ENCODE assay signal across 1 cellular context in the genomic region with DNA sequence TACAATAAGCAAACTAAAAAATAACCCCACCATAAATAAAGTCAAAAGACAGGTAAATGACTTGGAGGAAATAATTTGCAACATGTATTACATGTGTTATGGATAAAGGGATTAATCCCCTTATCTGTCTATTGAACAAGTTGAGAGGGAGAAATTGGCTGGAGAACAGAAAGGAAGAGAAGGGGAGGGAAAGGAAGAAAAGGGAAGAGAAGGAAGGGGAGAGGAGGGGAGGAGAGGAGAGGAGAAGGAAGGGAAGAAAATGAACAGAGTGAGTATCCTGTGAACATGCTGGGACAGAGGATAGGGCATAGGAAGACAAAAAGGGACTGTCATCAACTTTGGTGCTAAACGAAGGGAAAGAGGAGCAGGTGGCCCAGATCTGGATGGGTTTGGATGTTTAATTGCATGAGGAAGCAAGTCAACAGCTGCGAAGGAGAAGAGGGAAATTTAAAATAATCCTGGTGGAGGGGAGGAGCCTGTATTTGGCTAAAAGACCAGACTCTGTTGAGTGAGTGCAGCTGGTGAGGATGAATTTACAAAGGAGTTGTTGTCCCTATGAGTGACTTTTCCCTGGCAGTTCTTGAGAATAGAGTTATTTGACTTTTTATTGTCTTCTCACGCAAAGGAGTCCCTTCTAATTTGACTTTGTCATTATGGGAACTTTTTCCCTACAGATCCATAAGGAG.
TF ChIP-seq lines count a peak whose summit lies in the region.

No MANE protein-coding gene starts in this region.

TF ChIP-seq in H1, 55 proteins besides CTCF, POLR2A, EP300 and RAD21:
- TF ChIP-seq SIN3A (conservative IDR thresholded peaks at IDR 0.05 in 1 of 2, IDR thresholded peaks at IDR 0.05 in 1 of 2; ENCODE audit: low read depth in 1 of 2, low read length in 2 of 2) (no peak), TEAD4 (IDR thresholded peaks at IDR 0.05; ENCODE audit: low read depth, low read length) (no peak), SIRT6 (IDR thresholded peaks at IDR 0.05; ENCODE audit: low read length) (no peak), ASH2L (IDR thresholded peaks at IDR 0.05; ENCODE audit: low read length) (no peak), BCL11A (IDR thresholded peaks at IDR 0.05; ENCODE audit: low read depth in 2 of 2, low read length in 2 of 2) (no peak), YY1 (IDR thresholded peaks at IDR 0.05; ENCODE audit: low read depth, low read length) (no peak), CEBPB (IDR thresholded peaks at IDR 0.05; ENCODE audit: low read depth, low read length) (no peak), RFX5 (IDR thresholded peaks at IDR 0.05; ENCODE audit: borderline replicate concordance, low read depth, low read length) (no peak), SUZ12 (IDR thresholded peaks at IDR 0.05; ENCODE audit: low read length) (no peak), FOSL1 (IDR thresholded peaks at IDR 0.05; ENCODE audit: insufficient read depth, low read depth, low read length) (no peak), RXRA (IDR thresholded peaks at IDR 0.05; ENCODE audit: insufficient read depth, low read depth, low read length) (no peak)
